10 cellular contexts compared by ENCODE assay signal in the genomic region with DNA sequence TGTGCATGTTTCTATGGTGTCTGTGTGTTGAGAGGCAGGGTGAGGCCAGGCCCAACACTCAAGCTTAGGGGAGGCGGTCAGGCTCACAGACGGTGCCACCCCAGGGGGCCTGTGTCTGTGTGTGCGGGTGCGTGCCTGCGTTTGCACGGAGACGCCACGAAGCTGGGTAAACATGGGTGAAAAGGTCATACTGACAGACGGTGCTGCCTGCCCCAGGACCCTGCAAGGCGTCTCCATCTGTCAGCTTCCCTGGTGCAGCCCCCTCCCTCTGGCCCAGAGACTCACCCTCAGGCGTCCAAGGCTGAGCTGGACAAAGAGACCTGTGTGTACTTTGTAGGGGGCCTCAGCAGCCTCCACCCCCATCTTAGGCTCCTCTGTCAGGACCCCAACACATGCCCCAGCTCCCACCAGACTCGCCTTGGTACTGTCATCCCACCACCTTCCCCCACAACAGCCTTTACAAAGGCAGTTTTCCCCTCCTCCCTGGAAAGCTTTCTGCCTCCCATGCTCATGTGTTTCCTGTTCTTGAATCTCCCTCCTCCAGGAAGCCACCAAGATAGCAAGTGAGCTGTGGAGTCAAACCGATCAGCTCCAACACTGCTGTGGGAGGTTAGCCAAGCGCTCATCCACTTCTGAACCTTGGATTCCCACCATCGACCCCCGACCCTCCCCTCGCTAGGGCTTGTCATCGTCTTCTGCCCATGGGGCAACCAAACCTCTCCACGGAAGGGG. TPM values are rescaled to one million over a fixed set of nuclear protein-coding genes. Genes with fewer than 3 reads are reported as not detected.
DNase-seq lines count a peak whose midpoint lies in the region; ATAC-seq, FAIRE-seq and TF ChIP-seq lines count a peak whose summit lies in the region.
"Had no signal": no experiment of that assay in that cellular context is flagged by ENCODE, and none has a peak within 500 bp of the region (broad histone marks: within the 10 kb centered on the region; RNA-seq: fewer than 3 reads in every experiment).

No MANE protein-coding gene starts in this region.

- no peak for DNase-seq in left ventricle myocardium inferior
- DNase-seq in right atrium auricular region (ENCODE audit: low spot score): no peak
- DNase-seq in activated T-helper 2 cell treated with anti-CD3 and anti-CD28 coated beads, Interferon-gamma antibody, Interleukin-2, Interleukin-4, amounts not matched to agents 10 μg/mL and 5 μg/mL and 100 μg/mL, durations not matched to agents 14 hours and 24 hours and 36 hours (ENCODE audit: low spot score): no peak
- DNase-seq in urothelium cell line (ENCODE audit: low spot score): no peak
- DNase-seq in RCC 7860 (ENCODE audit: low spot score): no peak
- no peak for DNase-seq in iPS-NIHi7 (ENCODE audit: extremely low spot score)

- H3K4me1 Mint-ChIP-seq in activated T-helper 2 cell treated with anti-CD3 and anti-CD28 coated beads, Interferon-gamma antibody, Interleukin-2, Interleukin-4, amounts not matched to agents 10 μg/mL and 5 μg/mL and 100 μg/mL, durations not matched to agents 14 hours and 24 hours and 36 hours (ENCODE audit: low read depth): peaks cover 4% of the 10 kb centered on the region

- no peaks in the 10 kb centered on the region for H3K9me3 ChIP-seq in left ventricle myocardium inferior (replicated peaks)
- no peaks in the 10 kb centered on the region for H3K9me3 ChIP-seq in right atrium auricular region

- no peak for ATAC-seq in HG02798 (IDR thresholded peaks at IDR 0.05; ENCODE audit: poor library complexity, unreplicated experiment)

- peak overlapping the region; percentile 62 for H3K4me3 Mint-ChIP-seq in activated T-helper 2 cell treated with anti-CD3 and anti-CD28 coated beads, Interferon-gamma antibody, Interleukin-2, Interleukin-4, amounts not matched to agents 10 μg/mL and 5 μg/mL and 100 μg/mL, durations not matched to agents 14 hours and 24 hours and 36 hours (ENCODE audit: low read depth)

- H3K27ac Mint-ChIP-seq in activated T-helper 2 cell treated with anti-CD3 and anti-CD28 coated beads, Interferon-gamma antibody, Interleukin-2, Interleukin-4, amounts not matched to agents 10 μg/mL and 5 μg/mL and 100 μg/mL, durations not matched to agents 14 hours and 24 hours and 36 hours: no peak overlapping the region

- no peaks in the 10 kb centered on the region for H3K27me3 Mint-ChIP-seq in activated T-helper 2 cell treated with anti-CD3 and anti-CD28 coated beads, Interferon-gamma antibody, Interleukin-2, Interleukin-4, amounts not matched to agents 10 μg/mL and 5 μg/mL and 100 μg/mL, durations not matched to agents 14 hours and 24 hours and 36 hours (ENCODE audit: low read depth)

- H3K36me3 ChIP-seq in left ventricle myocardium inferior: no peaks in the 10 kb centered on the region
- H3K36me3 ChIP-seq in right atrium auricular region: no peaks in the 10 kb centered on the region

- intact Hi-C loops in left ventricle myocardium inferior (cut with micrococcal nuclease): no loop called here
- intact Hi-C loops in activated T-helper 2 cell treated with anti-CD3 and anti-CD28 coated beads, Interferon-gamma antibody, Interleukin-2, Interleukin-4, amounts not matched to agents 10 μg/mL and 5 μg/mL and 100 μg/mL, durations not matched to agents 14 hours and 24 hours and 36 hours (cut with micrococcal nuclease): no loop called here

- TF ChIP-seq CTCF in left ventricle myocardium inferior (IDR thresholded peaks at IDR 0.05; ENCODE audit: borderline replicate concordance): no peak
- no peak for TF ChIP-seq CTCF in right atrium auricular region (IDR thresholded peaks at IDR 0.05)

- FAIRE-seq in urothelium cell line (lab: Jason Lieb, UNC) (peak; percentile 44), RCC 7860 (lab: Jason Lieb, UNC) (no peak)

- H3K27ac ChIP-seq in left ventricle myocardium inferior (replicated peaks): no peak overlapping the region
- no peak overlapping the region for H3K27ac ChIP-seq in right atrium auricular region
- peak overlapping the region; percentile 72 for H3K27ac ChIP-seq in layer of hippocampus (ENCODE audit: low read depth, low read length)
- H3K27ac ChIP-seq: KMS-11, PC-9 had no signal

- peak overlapping the region; percentile 75 for H3K4me3 ChIP-seq in left ventricle myocardium inferior
- H3K4me3 ChIP-seq in right atrium auricular region: peak overlapping the region in 1 of 2 donors; percentile 58
- H3K4me3 ChIP-seq: PC-9 had no signal

- no peaks in the 10 kb centered on the region for H3K9me3 Mint-ChIP-seq in activated T-helper 2 cell treated with anti-CD3 and anti-CD28 coated beads, Interferon-gamma antibody, Interleukin-2, Interleukin-4, amounts not matched to agents 10 μg/mL and 5 μg/mL and 100 μg/mL, durations not matched to agents 14 hours and 24 hours and 36 hours

- H3K36me3 Mint-ChIP-seq in activated T-helper 2 cell treated with anti-CD3 and anti-CD28 coated beads, Interferon-gamma antibody, Interleukin-2, Interleukin-4, amounts not matched to agents 10 μg/mL and 5 μg/mL and 100 μg/mL, durations not matched to agents 14 hours and 24 hours and 36 hours (ENCODE audit: low read depth): no peaks in the 10 kb centered on the region

- peaks cover 15% of the 10 kb centered on the region for H3K4me1 ChIP-seq in left ventricle myocardium inferior
- peaks cover 0 to 20% of the 10 kb centered on the region in 2 donors for H3K4me1 ChIP-seq in right atrium auricular region

- H3K27me3 ChIP-seq in left ventricle myocardium inferior (ENCODE audit: low read depth) (no peaks in the 10 kb centered on the region), right atrium auricular region (no peaks in the 10 kb centered on the region), layer of hippocampus (ENCODE audit: control insufficient read depth, insufficient read depth, low read length) (no peaks in the 10 kb centered on the region)

RNA-seq across cellular contexts. Expression of a gene that starts 34.1 kb away (rescaled TPM):
- 2.9 TPM for total RNA-seq in left ventricle myocardium inferior
- total RNA-seq in right atrium auricular region: 10 to 100 TPM in 1 of 2 donors, 1 to 10 TPM in 1; 7.4 to 27.7 TPM
- 3.0 and 3.2 TPM in 2 replicates for total RNA-seq in activated T-helper 2 cell treated with anti-CD3 and anti-CD28 coated beads, Interferon-gamma antibody, Interleukin-2, Interleukin-4, amounts not matched to agents 10 μg/mL and 5 μg/mL and 100 μg/mL, durations not matched to agents 14 hours and 24 hours and 36 hours
